23 cellular contexts compared by ENCODE assay signal in genomic region chr1:10328534-10328933, GRCh38.
"Had no signal": no experiment of that assay in that cellular context is flagged by ENCODE, and none has a peak within 500 bp of the region (broad histone marks: within the 10 kb centered on the region; RNA-seq: fewer than 3 reads in every experiment).

No MANE protein-coding gene starts in this region.

- H3K27me3 Mint-ChIP-seq: naive B cell; stimulated activated memory B cell treated with anti-CD40 and anti-IgM and Interleukin-4, amounts not matched to agents 10 μg/mL and 1 μg/mL and 100 μg/mL, for 72 hours; stimulated activated naive CD8-positive, alpha-beta T cell treated with anti-CD3 and anti-CD28 coated beads, Interleukin-15, Interleukin-2, amounts not matched to agents 100 ng/mL and 50 ng/mL, for 24 hours had no signal

- H3K27ac ChIP-seq: coronary artery, hepatocyte, parathyroid adenoma, psoas muscle, testis, tibial nerve had no signal

- ATAC-seq: left cardiac atrium; left ventricle myocardium superior; psoas muscle; sciatic nerve; stimulated activated memory B cell treated with anti-CD40 and anti-IgM and Interleukin-4, amounts not matched to agents 10 μg/mL and 1 μg/mL and 100 μg/mL, for 72 hours had no signal

- H3K4me1 Mint-ChIP-seq: naive B cell; stimulated activated memory B cell treated with anti-CD40 and anti-IgM and Interleukin-4, amounts not matched to agents 10 μg/mL and 1 μg/mL and 100 μg/mL, for 72 hours had no signal

- H3K9me3 Mint-ChIP-seq: naive B cell; nephron; stimulated activated memory B cell treated with anti-CD40 and anti-IgM and Interleukin-4, amounts not matched to agents 10 μg/mL and 1 μg/mL and 100 μg/mL, for 72 hours; stimulated activated naive CD8-positive, alpha-beta T cell treated with anti-CD3 and anti-CD28 coated beads, Interleukin-15, Interleukin-2, amounts not matched to agents 100 ng/mL and 50 ng/mL, for 24 hours had no signal

- H3K4me3 ChIP-seq: coronary artery, hepatocyte, lung, psoas muscle, spleen, testis, tibial nerve had no signal

- H3K4me3 Mint-ChIP-seq: naive B cell; nephron; stimulated activated memory B cell treated with anti-CD40 and anti-IgM and Interleukin-4, amounts not matched to agents 10 μg/mL and 1 μg/mL and 100 μg/mL, for 72 hours; stimulated activated naive CD8-positive, alpha-beta T cell treated with anti-CD3 and anti-CD28 coated beads, Interleukin-15, Interleukin-2, amounts not matched to agents 100 ng/mL and 50 ng/mL, for 24 hours had no signal

- H3K27ac Mint-ChIP-seq: naive B cell; nephron; stimulated activated memory B cell treated with anti-CD40 and anti-IgM and Interleukin-4, amounts not matched to agents 10 μg/mL and 1 μg/mL and 100 μg/mL, for 72 hours; stimulated activated naive CD8-positive, alpha-beta T cell treated with anti-CD3 and anti-CD28 coated beads, Interleukin-15, Interleukin-2, amounts not matched to agents 100 ng/mL and 50 ng/mL, for 24 hours had no signal

- H3K4me1 ChIP-seq: parathyroid adenoma, psoas muscle, spleen, testis, tibial nerve had no signal

- DNase-seq: effector CD8-positive, alpha-beta T cell; foreskin melanocyte; head of caudate nucleus; kidney; left cardiac atrium; left ventricle myocardium superior; mesenchymal stem cell; naive B cell; psoas muscle; spleen; stimulated activated CD4-positive, alpha-beta T cell treated with anti-CD3 and anti-CD28 coated beads, Interleukin-15, amount 100 ng/mL, for 24 hours; stimulated activated CD4-positive, alpha-beta T cell treated with anti-CD3 and anti-CD28 coated beads, Interleukin-1b, Interleukin-23, amount 100 ng/mL, for 48 hours; stimulated activated CD4-positive, alpha-beta T cell treated with anti-CD3 and anti-CD28 coated beads, Interleukin-4, amount 100 ng/mL, for 24 hours; testis had no signal

- H3K27me3 ChIP-seq: hepatocyte, spleen, testis, tibial nerve had no signal

- H3K9me3 ChIP-seq: psoas muscle, spleen, testis, tibial nerve had no signal
